ENCODE assay signal across 13 cellular contexts in genomic region chr1:35047188-35047858, GRCh38. TPM values are rescaled to one million over a fixed set of nuclear protein-coding genes. Genes with fewer than 3 reads are reported as not detected.
DNase-seq lines count a peak whose midpoint lies in the region; ATAC-seq, FAIRE-seq and TF ChIP-seq lines count a peak whose summit lies in the region.
"Had no signal": no experiment of that assay in that cellular context is flagged by ENCODE, and none has a peak within 500 bp of the region (broad histone marks: within the 10 kb centered on the region; RNA-seq: fewer than 3 reads in every experiment).

No MANE protein-coding gene starts in this region.

- no peaks in the 10 kb centered on the region for H3K9me3 Mint-ChIP-seq in activated CD4-positive, alpha-beta T cell treated with anti-CD3 and anti-CD28 coated beads for 36 hours (ENCODE audit: low read depth)
- H3K9me3 Mint-ChIP-seq: activated T-helper 17 cell treated with anti-CD3 and anti-CD28 coated beads, Interleukin-2, amount 50 U/mL, for 72 hours; nephron had no signal

- no peaks in the 10 kb centered on the region for H3K36me3 Mint-ChIP-seq in activated CD4-positive, alpha-beta T cell treated with anti-CD3 and anti-CD28 coated beads for 36 hours (ENCODE audit: low read depth)

- ATAC-seq in HG02798 (IDR thresholded peaks at IDR 0.05; ENCODE audit: poor library complexity, unreplicated experiment), result no peak
- ATAC-seq in activated CD4-positive, alpha-beta T cell treated with anti-CD3 and anti-CD28 coated beads for 36 hours, result no peak
- ATAC-seq: activated T-helper 17 cell treated with anti-CD3 and anti-CD28 coated beads, Interleukin-2, amount 50 U/mL, for 72 hours had no signal

- no peak overlapping the region for H3K27ac Mint-ChIP-seq in activated CD4-positive, alpha-beta T cell treated with anti-CD3 and anti-CD28 coated beads for 36 hours
- H3K27ac Mint-ChIP-seq: activated T-helper 17 cell treated with anti-CD3 and anti-CD28 coated beads, Interleukin-2, amount 50 U/mL, for 72 hours; nephron had no signal

- H3K4me3 ChIP-seq in AG10803 (ENCODE audit: low read length) (no peak overlapping the region), astrocyte of the cerebellum (ENCODE audit: low read depth, low read length) (no peak overlapping the region)

- 0 out of 2 replicates have a peak, but pooled peaks have one; percentile 1 for TF ChIP-seq CTCF in AG10803 (conservative IDR thresholded peaks at IDR 0.05; ENCODE audit: low read length)
- TF ChIP-seq CTCF in astrocyte of the cerebellum (IDR thresholded peaks at IDR 0.05; ENCODE audit: low read depth, low read length, missing control alignments), result no peak

- no peak for FAIRE-seq in HTR-8/SVneo (lab: Jason Lieb, UNC)

- CTCF ChIA-PET in activated CD4-positive, alpha-beta T cell treated with anti-CD3 and anti-CD28 coated beads for 36 hours (lab: Charles Lee), result interaction anchor here (0.7 kb wide), 1 partner anchor 286 kb away, joined by 3 read pairs; no protein-coding TSS in a partner anchor

- peak; percentile 97 for DNase-seq in AG10803 (ENCODE audit: low read depth)
- DNase-seq in HTR-8/SVneo (ENCODE audit: insufficient read length, low spot score), result peak; percentile 54
- peak; percentile 64 for DNase-seq in astrocyte of the cerebellum (ENCODE audit: low read depth)
- DNase-seq in hepatic stellate cell (ENCODE audit: low spot score), result peak; percentile 74
- no peak for DNase-seq in activated CD8-positive, alpha-beta memory T cell treated with anti-CD3 and anti-CD28 coated beads for 24 hours
- no peak for DNase-seq in activated CD4-positive, alpha-beta T cell treated with anti-CD3 and anti-CD28 coated beads for 36 hours
- DNase-seq in SHP77 treated with DMSO at 0.1 percent for 48 hours (lab: John Stamatoyannopoulos, UW), result no peak
- DNase-seq: DMS53, hippocampal formation, NCI-H1436 treated with DMSO at 0.1 percent for 48 hours had no signal

- H3K4me3 Mint-ChIP-seq in activated CD4-positive, alpha-beta T cell treated with anti-CD3 and anti-CD28 coated beads for 36 hours, result no peak overlapping the region
- H3K4me3 Mint-ChIP-seq: activated T-helper 17 cell treated with anti-CD3 and anti-CD28 coated beads, Interleukin-2, amount 50 U/mL, for 72 hours; nephron had no signal

- POLR2A ChIA-PET in activated CD4-positive, alpha-beta T cell treated with anti-CD3 and anti-CD28 coated beads for 36 hours (lab: Charles Lee), result no interaction called here

- H3K4me1 Mint-ChIP-seq in activated CD4-positive, alpha-beta T cell treated with anti-CD3 and anti-CD28 coated beads for 36 hours, result peaks cover 4% of the 10 kb centered on the region
- H3K4me1 Mint-ChIP-seq: activated T-helper 17 cell treated with anti-CD3 and anti-CD28 coated beads, Interleukin-2, amount 50 U/mL, for 72 hours; nephron had no signal

- in situ Hi-C loops in astrocyte of the cerebellum (cut with HindIII; ENCODE audit: low sequenced_read_pairs), result no loop called here

- intact Hi-C loops in activated CD4-positive, alpha-beta T cell treated with anti-CD3 and anti-CD28 coated beads for 36 hours (cut with DNase I, micrococcal nuclease), result no loop called here

- H3K27me3 Mint-ChIP-seq in activated CD4-positive, alpha-beta T cell treated with anti-CD3 and anti-CD28 coated beads for 36 hours, result no peaks in the 10 kb centered on the region
- H3K27me3 Mint-ChIP-seq: activated T-helper 17 cell treated with anti-CD3 and anti-CD28 coated beads, Interleukin-2, amount 50 U/mL, for 72 hours had no signal

RNA-seq across cellular contexts. Expression of gene ZMYM6, which starts 15.6 kb away (rescaled TPM):
- total RNA-seq in activated CD4-positive, alpha-beta T cell treated with anti-CD3 and anti-CD28 coated beads for 36 hours, result 10 to 100 TPM; 16.7 to 17.1 TPM

RNA-seq across cellular contexts. Expression of gene ZMYM1, which starts 31.9 kb away (rescaled TPM):
- total RNA-seq in activated CD4-positive, alpha-beta T cell treated with anti-CD3 and anti-CD28 coated beads for 36 hours, result 1 to 10 TPM; 3.3 to 5.7 TPM

Comparison
In these comparisons a context has a peak if more than half of its experiments do, and no peak if none do; other contexts are left out.
1. DNase-seq: peak in AG10803 (single experiment), HTR-8/SVneo (single experiment), astrocyte of the cerebellum (single experiment) and hepatic stellate cell (single experiment); none in activated CD8-positive, alpha-beta memory T cell treated with anti-CD3 and anti-CD28 coated beads for 24 hours (single experiment), activated CD4-positive, alpha-beta T cell treated with anti-CD3 and anti-CD28 coated beads for 36 hours (single experiment) and SHP77 treated with DMSO at 0.1 percent for 48 hours (single experiment).